Comparison of ENCODE assay signal across 1 cellular context in the genomic region with DNA sequence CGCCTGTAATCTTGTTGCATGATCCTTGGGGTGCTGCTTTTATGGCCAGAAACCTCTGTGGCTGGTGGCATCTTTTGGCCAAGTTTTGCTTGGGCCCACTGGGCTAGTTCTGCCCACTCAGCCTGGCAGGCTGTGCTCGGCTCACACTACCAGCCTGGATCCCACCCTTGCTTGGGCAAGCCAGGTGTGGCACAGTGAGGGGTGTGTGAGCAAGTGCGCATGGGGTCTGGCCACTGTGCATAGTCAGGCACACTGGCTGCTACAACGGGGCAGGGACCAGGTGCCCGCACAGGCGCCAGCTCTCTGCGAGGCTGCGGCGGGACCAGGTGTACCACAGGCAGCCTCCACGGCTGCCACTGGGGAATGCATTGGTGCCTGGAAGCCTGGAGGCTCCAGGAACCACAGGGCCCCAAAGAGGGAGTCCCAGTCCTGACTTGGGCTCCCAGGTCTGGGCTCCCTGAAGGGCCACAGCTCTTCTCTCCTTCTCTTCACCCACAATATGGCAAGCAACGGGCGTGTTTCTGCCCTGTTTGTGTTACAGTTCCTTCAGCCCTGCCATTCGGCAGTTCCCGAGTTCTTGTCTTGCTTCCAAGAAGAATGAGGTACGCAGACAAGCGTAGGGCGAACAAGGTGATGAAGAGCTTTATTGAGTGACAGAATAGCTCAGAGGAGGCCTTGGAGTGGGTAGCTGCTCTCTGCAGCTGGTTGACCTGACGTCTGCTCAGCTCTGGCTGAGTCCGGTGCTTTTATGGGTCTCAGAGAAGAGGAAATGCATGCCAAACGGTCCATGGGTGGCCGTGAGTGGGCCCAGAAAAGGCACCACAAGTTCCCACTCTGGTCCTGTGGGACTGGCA.
TF ChIP-seq lines count a peak whose summit lies in the region.

No MANE protein-coding gene starts in this region.

TF ChIP-seq in liver, 16 proteins besides CTCF, POLR2A, EP300 and RAD21:
- TF ChIP-seq RXRA (IDR thresholded peaks at IDR 0.05) (no peak), ZBTB33 (IDR thresholded peaks at IDR 0.05) (no peak), NR2F2 (IDR thresholded peaks at IDR 0.05) (no peak), HNF4A (conservative IDR thresholded peaks at IDR 0.05) (no peak), SP1 (IDR thresholded peaks at IDR 0.05) (no peak), TAF1 (conservative IDR thresholded peaks at IDR 0.05) (no peak)
- TF ChIP-seq, protein P1, sequence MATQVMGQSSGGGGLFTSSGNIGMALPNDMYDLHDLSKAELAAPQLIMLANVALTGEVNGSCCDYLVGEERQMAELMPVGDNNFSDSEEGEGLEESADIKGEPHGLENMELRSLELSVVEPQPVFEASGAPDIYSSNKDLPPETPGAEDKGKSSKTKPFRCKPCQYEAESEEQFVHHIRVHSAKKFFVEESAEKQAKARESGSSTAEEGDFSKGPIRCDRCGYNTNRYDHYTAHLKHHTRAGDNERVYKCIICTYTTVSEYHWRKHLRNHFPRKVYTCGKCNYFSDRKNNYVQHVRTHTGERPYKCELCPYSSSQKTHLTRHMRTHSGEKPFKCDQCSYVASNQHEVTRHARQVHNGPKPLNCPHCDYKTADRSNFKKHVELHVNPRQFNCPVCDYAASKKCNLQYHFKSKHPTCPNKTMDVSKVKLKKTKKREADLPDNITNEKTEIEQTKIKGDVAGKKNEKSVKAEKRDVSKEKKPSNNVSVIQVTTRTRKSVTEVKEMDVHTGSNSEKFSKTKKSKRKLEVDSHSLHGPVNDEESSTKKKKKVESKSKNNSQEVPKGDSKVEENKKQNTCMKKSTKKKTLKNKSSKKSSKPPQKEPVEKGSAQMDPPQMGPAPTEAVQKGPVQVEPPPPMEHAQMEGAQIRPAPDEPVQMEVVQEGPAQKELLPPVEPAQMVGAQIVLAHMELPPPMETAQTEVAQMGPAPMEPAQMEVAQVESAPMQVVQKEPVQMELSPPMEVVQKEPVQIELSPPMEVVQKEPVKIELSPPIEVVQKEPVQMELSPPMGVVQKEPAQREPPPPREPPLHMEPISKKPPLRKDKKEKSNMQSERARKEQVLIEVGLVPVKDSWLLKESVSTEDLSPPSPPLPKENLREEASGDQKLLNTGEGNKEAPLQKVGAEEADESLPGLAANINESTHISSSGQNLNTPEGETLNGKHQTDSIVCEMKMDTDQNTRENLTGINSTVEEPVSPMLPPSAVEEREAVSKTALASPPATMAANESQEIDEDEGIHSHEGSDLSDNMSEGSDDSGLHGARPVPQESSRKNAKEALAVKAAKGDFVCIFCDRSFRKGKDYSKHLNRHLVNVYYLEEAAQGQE (IDR thresholded peaks at IDR 0.05), result no peak
